Comparison of ENCODE assay signal across 13 cellular contexts in genomic region chr5:79750611-79751510, GRCh38.
"Had no signal": no experiment of that assay in that cellular context is flagged by ENCODE, and none has a peak within 500 bp of the region (broad histone marks: within the 10 kb centered on the region; RNA-seq: fewer than 3 reads in every experiment).

No MANE protein-coding gene starts in this region.

- H3K36me3 Mint-ChIP-seq: memory B cell had no signal

- H3K9me3 ChIP-seq: thoracic aorta had no signal

- DNase-seq: activated CD4-positive, alpha-beta memory T cell treated with anti-CD3 and anti-CD28 coated beads, Interleukin-2, amount 10 ng/mL, durations not matched to agents 7 days and 5 days; activated CD4-positive, alpha-beta T cell treated with anti-CD3 and anti-CD28 coated beads for 1 hour; activated T-cell treated with anti-CD3 and anti-CD28 coated beads, Interleukin-2, amount 50 U/mL, for 72 hours; aorta; cortex of kidney; effector CD8-positive, alpha-beta T cell; immature natural killer cell; stimulated activated CD4-positive, alpha-beta T cell treated with anti-CD3 and anti-CD28 coated beads, Interleukin-4, amount 100 ng/mL, for 4 hours; stimulated activated naive CD8-positive, alpha-beta T cell treated with anti-CD3 and anti-CD28 coated beads, Interleukin-15, amount 100 ng/mL, for 72 hours had no signal

- H3K9me3 Mint-ChIP-seq: activated CD4-positive, alpha-beta memory T cell treated with anti-CD3 and anti-CD28 coated beads, Interleukin-2, amount 10 ng/mL, durations not matched to agents 7 days and 5 days; activated T-cell treated with anti-CD3 and anti-CD28 coated beads, Interleukin-2, amount 50 U/mL, for 72 hours; memory B cell; stimulated activated naive CD8-positive, alpha-beta T cell treated with anti-CD3 and anti-CD28 coated beads, Interleukin-15, amount 100 ng/mL, for 72 hours had no signal

- H3K36me3 ChIP-seq: thoracic aorta had no signal

- H3K4me3 ChIP-seq: skin epidermis, thoracic aorta had no signal

- H3K27ac ChIP-seq: epithelial cell of prostate, skin epidermis, thoracic aorta had no signal

- H3K4me3 Mint-ChIP-seq: activated CD4-positive, alpha-beta memory T cell treated with anti-CD3 and anti-CD28 coated beads, Interleukin-2, amount 10 ng/mL, durations not matched to agents 7 days and 5 days; activated T-cell treated with anti-CD3 and anti-CD28 coated beads, Interleukin-2, amount 50 U/mL, for 72 hours; immature natural killer cell; memory B cell; stimulated activated naive CD8-positive, alpha-beta T cell treated with anti-CD3 and anti-CD28 coated beads, Interleukin-15, amount 100 ng/mL, for 72 hours had no signal

- H3K27ac Mint-ChIP-seq: activated CD4-positive, alpha-beta memory T cell treated with anti-CD3 and anti-CD28 coated beads, Interleukin-2, amount 10 ng/mL, durations not matched to agents 7 days and 5 days; activated T-cell treated with anti-CD3 and anti-CD28 coated beads, Interleukin-2, amount 50 U/mL, for 72 hours; immature natural killer cell; memory B cell had no signal
